9 cellular contexts compared by ENCODE assay signal in the genomic region with DNA sequence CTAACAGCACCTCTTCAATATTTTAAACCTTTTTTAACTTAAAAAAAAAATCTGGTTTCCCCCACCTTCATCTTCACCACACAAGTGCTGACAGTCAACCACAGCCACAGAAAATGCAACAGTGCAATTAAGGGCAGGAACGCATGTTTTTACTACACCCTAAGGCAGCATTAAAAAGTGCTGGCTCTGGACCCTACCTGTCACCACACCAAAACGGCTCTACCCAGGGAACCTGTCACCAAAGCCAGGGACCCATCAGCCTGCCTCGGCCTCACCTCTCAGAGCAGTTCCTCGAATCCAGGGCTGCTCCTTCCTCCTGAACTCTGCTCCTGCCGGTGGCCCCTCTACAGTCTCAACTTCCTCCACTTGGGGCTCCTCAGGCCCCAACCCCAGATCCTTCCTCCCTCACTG. TPM values are rescaled to one million over a fixed set of nuclear protein-coding genes. Genes with fewer than 3 reads are reported as not detected.
A peak's percentile ranks its signal among the peaks of the same experiment; 100 is the strongest.
DNase-seq lines count a peak whose midpoint lies in the region; ATAC-seq and TF ChIP-seq lines count a peak whose summit lies in the region.
"Had no signal": no experiment of that assay in that cellular context is flagged by ENCODE, and none has a peak within 500 bp of the region (broad histone marks: within the 10 kb centered on the region; RNA-seq: fewer than 3 reads in every experiment).

No MANE protein-coding gene starts in this region.

- no peaks in the 10 kb centered on the region for H3K27me3 ChIP-seq in CD4-positive, CD25-positive, alpha-beta regulatory T cell (ENCODE audit: control insufficient read depth, insufficient read depth, low read length)

- no peaks in the 10 kb centered on the region for H3K27me3 Mint-ChIP-seq in CD4-positive, CD25-positive, alpha-beta regulatory T cell
- no peaks in the 10 kb centered on the region for H3K27me3 Mint-ChIP-seq in T-helper 17 cell
- no peaks in the 10 kb centered on the region for H3K27me3 Mint-ChIP-seq in central memory CD8-positive, alpha-beta T cell
- H3K27me3 Mint-ChIP-seq: type B pancreatic cell had no signal

- H3K36me3 ChIP-seq in CD4-positive, CD25-positive, alpha-beta regulatory T cell (ENCODE audit: control insufficient read depth, insufficient read depth, low read length), result no peaks in the 10 kb centered on the region

- peak overlapping the region; percentile 83 for H3K27ac ChIP-seq in CD4-positive, CD25-positive, alpha-beta regulatory T cell (ENCODE audit: insufficient read depth, low read length, poor library complexity, severe bottlenecking)

- H3K4me3 ChIP-seq in CD4-positive, CD25-positive, alpha-beta regulatory T cell (ENCODE audit: low read depth, low read length), result peak overlapping the region; percentile 48

- peaks cover 0 to 2% (median 0%) of the 10 kb centered on the region in 7 donors for H3K9me3 Mint-ChIP-seq in CD4-positive, CD25-positive, alpha-beta regulatory T cell
- no peaks in the 10 kb centered on the region for H3K9me3 Mint-ChIP-seq in central memory CD8-positive, alpha-beta T cell
- H3K9me3 Mint-ChIP-seq: type B pancreatic cell had no signal

- H3K4me3 Mint-ChIP-seq in CD4-positive, CD25-positive, alpha-beta regulatory T cell, result peak overlapping the region; percentile 76 to 87 (median 82)
- H3K4me3 Mint-ChIP-seq in T-helper 17 cell, result peak overlapping the region; percentile 84
- peak overlapping the region; percentile 71 for H3K4me3 Mint-ChIP-seq in central memory CD8-positive, alpha-beta T cell
- H3K4me3 Mint-ChIP-seq: type B pancreatic cell had no signal

- DNase-seq in CD4-positive, CD25-positive, alpha-beta regulatory T cell, result peak in 2 of 3 donors; percentile 70 to 72
- DNase-seq in T-helper 17 cell (peak in 1 of 3 donors; percentile 23), C1 segment of cervical spinal cord (lab: John Stamatoyannopoulos, UW) (no peak)
- peak in 1 of 2 donors; percentile 55 for DNase-seq in central memory CD8-positive, alpha-beta T cell (ENCODE audit: low spot score in 2 of 2)

- H3K27ac Mint-ChIP-seq in CD4-positive, CD25-positive, alpha-beta regulatory T cell, result peak overlapping the region; percentile 89 to 97 (median 95)
- peak overlapping the region; percentile 91 for H3K27ac Mint-ChIP-seq in T-helper 17 cell
- peak overlapping the region; percentile 91 for H3K27ac Mint-ChIP-seq in central memory CD8-positive, alpha-beta T cell (ENCODE audit: low read depth)
- H3K27ac Mint-ChIP-seq: type B pancreatic cell had no signal

- peak; percentile 63 to 71 for ATAC-seq in CD4-positive, CD25-positive, alpha-beta regulatory T cell (ENCODE audit: low read depth in 2 of 2)
- ATAC-seq in GM21447 (IDR thresholded peaks at IDR 0.05; ENCODE audit: unreplicated experiment) (peak; percentile 24), T-helper 17 cell (peak; percentile 86), GM21737 (IDR thresholded peaks at IDR 0.05; ENCODE audit: unreplicated experiment) (no peak), SK-N-SH treated with all-trans-retinoic acid at 6 μM for 48 hours (no peak), GM19455 (IDR thresholded peaks at IDR 0.05; ENCODE audit: unreplicated experiment) (no peak)
- ATAC-seq in central memory CD8-positive, alpha-beta T cell (replicated peaks; ENCODE audit: extremely low read depth, poor library complexity, severe bottlenecking), result peak; percentile 90

- no peaks in the 10 kb centered on the region for H3K9me3 ChIP-seq in CD4-positive, CD25-positive, alpha-beta regulatory T cell (ENCODE audit: control insufficient read depth in 2 of 2, low read length in 2 of 2)
- no peaks in the 10 kb centered on the region for H3K9me3 ChIP-seq in T-helper 17 cell (ENCODE audit: control insufficient read depth, low read length, poor library complexity, severe bottlenecking)

- peaks cover 47% of the 10 kb centered on the region for H3K4me1 ChIP-seq in CD4-positive, CD25-positive, alpha-beta regulatory T cell (ENCODE audit: control insufficient read depth, insufficient read depth, low read length, poor library complexity, severe bottlenecking)

- peaks cover 28 to 87% (median 62%) of the 10 kb centered on the region in 4 donors for H3K4me1 Mint-ChIP-seq in CD4-positive, CD25-positive, alpha-beta regulatory T cell
- peaks cover 44% of the 10 kb centered on the region for H3K4me1 Mint-ChIP-seq in T-helper 17 cell
- H3K4me1 Mint-ChIP-seq in central memory CD8-positive, alpha-beta T cell, result peaks cover 55% of the 10 kb centered on the region

- H3K36me3 Mint-ChIP-seq in CD4-positive, CD25-positive, alpha-beta regulatory T cell, result no peaks in the 10 kb centered on the region
- H3K36me3 Mint-ChIP-seq in T-helper 17 cell (ENCODE audit: low read depth), result no peaks in the 10 kb centered on the region
- H3K36me3 Mint-ChIP-seq in central memory CD8-positive, alpha-beta T cell (ENCODE audit: insufficient read depth), result peaks cover 11% of the 10 kb centered on the region
- H3K36me3 Mint-ChIP-seq: type B pancreatic cell had no signal

TF ChIP-seq in SK-N-SH treated with all-trans-retinoic acid at 6 μM for 48 hours, 23 proteins besides CTCF, POLR2A, EP300 and RAD21:
- no peak for TF ChIP-seq CSRNP3 (CRISPR knock-in tag; IDR thresholded peaks at IDR 0.05)
- TF ChIP-seq CSDC2 (CRISPR knock-in tag; IDR thresholded peaks at IDR 0.05), result no peak
- TF ChIP-seq ESRRG (CRISPR knock-in tag; IDR thresholded peaks at IDR 0.05), result no peak

RNA-seq across cellular contexts. Expression of gene SLC35E1, which starts 22.5 kb away (rescaled TPM):
- total RNA-seq in CD4-positive, CD25-positive, alpha-beta regulatory T cell, result 93.1 TPM
- 10 to 100 TPM; 19.0 to 28.5 (median 24.6) TPM for polyA plus RNA-seq in CD4-positive, CD25-positive, alpha-beta regulatory T cell
- total RNA-seq in T-helper 17 cell, result 10 to 100 TPM; 68.1 to 75.9 TPM

RNA-seq across cellular contexts. Expression of gene MED26, which starts 33.3 kb away (rescaled TPM):
- total RNA-seq in CD4-positive, CD25-positive, alpha-beta regulatory T cell, result 62.5 TPM
- polyA plus RNA-seq in CD4-positive, CD25-positive, alpha-beta regulatory T cell, result 1 to 10 TPM; 2.9 to 4.6 (median 3.9) TPM
- total RNA-seq in T-helper 17 cell, result 10 to 100 TPM; 36.4 to 41.8 TPM

RNA-seq across cellular contexts. Expression of gene CHERP, which starts 52.4 kb away (rescaled TPM):
- 57.2 TPM for total RNA-seq in CD4-positive, CD25-positive, alpha-beta regulatory T cell
- 10 to 100 TPM in 1 of 4 donors, 1 to 10 TPM in 3; 4.8 to 13.7 (median 8.4) TPM for polyA plus RNA-seq in CD4-positive, CD25-positive, alpha-beta regulatory T cell
- total RNA-seq in T-helper 17 cell, result 10 to 100 TPM; 50.1 to 63.7 TPM

Comparison
In these comparisons a context has a peak if more than half of its experiments do, and no peak if none do; other contexts are left out.
1. ATAC-seq: peak in CD4-positive, CD25-positive, alpha-beta regulatory T cell (2 of 2), GM21447 (single experiment), T-helper 17 cell (single experiment) and central memory CD8-positive, alpha-beta T cell (single experiment); none in GM21737 (single experiment), SK-N-SH treated with all-trans-retinoic acid at 6 μM for 48 hours (single experiment) and GM19455 (single experiment).
2. DNase-seq: peak in CD4-positive, CD25-positive, alpha-beta regulatory T cell (2 of 3); none in C1 segment of cervical spinal cord (0 of 14).
3. Peak in every context shown above with its lines, with median percentiles within 50 percentile points of each other: H3K27ac Mint-ChIP-seq and H3K4me3 Mint-ChIP-seq.